25 cellular contexts compared by ENCODE assay signal in the genomic region with DNA sequence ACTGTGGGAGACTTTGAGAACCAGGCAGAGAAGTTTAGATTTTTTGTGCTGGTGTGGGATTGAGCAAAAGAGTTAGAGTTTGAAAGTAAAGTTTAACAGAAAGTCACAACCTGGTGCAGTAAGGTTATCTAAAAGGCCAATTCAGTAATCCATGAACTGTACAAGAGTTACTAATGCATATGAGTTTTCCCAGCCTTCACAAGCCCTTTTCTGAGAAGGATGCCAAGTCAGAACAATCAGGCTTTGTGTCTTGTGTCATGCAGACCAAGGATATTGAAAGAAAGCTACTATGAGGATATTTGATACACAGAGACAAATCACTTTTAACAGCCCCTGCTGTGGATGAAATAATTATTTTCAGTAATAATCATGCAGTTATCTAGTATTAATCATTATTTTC.
"Had no signal": no experiment of that assay in that cellular context is flagged by ENCODE, and none has a peak within 500 bp of the region (broad histone marks: within the 10 kb centered on the region; RNA-seq: fewer than 3 reads in every experiment).

No MANE protein-coding gene starts in this region.

- ATAC-seq: effector memory CD8-positive, alpha-beta T cell; gastroesophageal sphincter; heart right ventricle; left cardiac atrium; left lung; naive thymus-derived CD8-positive, alpha-beta T cell; right lobe of liver; stimulated activated naive CD8-positive, alpha-beta T cell treated with anti-CD3 and anti-CD28 coated beads, Interleukin-15, amount 100 ng/mL, for 72 hours; upper lobe of right lung had no signal

- H3K4me3 ChIP-seq: gastroesophageal sphincter, heart right ventricle, left lung, ovary, right lobe of liver, suprapubic skin, transverse colon, upper lobe of right lung, uterus had no signal

- H3K27ac ChIP-seq: gastroesophageal sphincter, heart right ventricle, left lung, ovary, right lobe of liver, suprapubic skin, transverse colon, upper lobe of right lung, uterus had no signal

- H3K27me3 ChIP-seq: gastroesophageal sphincter, heart right ventricle, left lung, ovary, right lobe of liver, suprapubic skin, transverse colon, upper lobe of right lung, uterus had no signal

- H3K36me3 ChIP-seq: gastroesophageal sphincter, heart right ventricle, left lung, ovary, right lobe of liver, suprapubic skin, transverse colon, upper lobe of right lung, uterus had no signal

- H3K4me1 ChIP-seq: gastroesophageal sphincter, heart right ventricle, left lung, right lobe of liver, suprapubic skin, transverse colon, upper lobe of right lung, uterus had no signal

- DNase-seq: cortex of kidney; effector memory CD8-positive, alpha-beta T cell; glutamatergic neuron; heart right ventricle; left cardiac atrium; left lung; mammary epithelial cell; naive thymus-derived CD8-positive, alpha-beta T cell; nephron progenitor cell; occipital lobe; ovary; retina; right lobe of liver; small intestine; stimulated activated CD4-positive, alpha-beta T cell treated with anti-CD3 and anti-CD28 coated beads, Interleukin-12 subunit alpha, Interleukin-12 subunit beta, amount 100 ng/mL, for 4 hours; stimulated activated CD4-positive, alpha-beta T cell treated with anti-CD3 and anti-CD28 coated beads, Interleukin-1b, Interleukin-23, amount 100 ng/mL, for 48 hours; stimulated activated CD4-positive, alpha-beta T cell treated with anti-CD3 and anti-CD28 coated beads, Interleukin-4, amount 100 ng/mL, for 1 hour; stimulated activated CD8-positive, alpha-beta memory T cell treated with anti-CD3 and anti-CD28 coated beads, Interleukin-4, amount 100 ng/mL, for 48 hours; stimulated activated naive CD4-positive, alpha-beta T cell; stimulated activated naive CD8-positive, alpha-beta T cell treated with anti-CD3 and anti-CD28 coated beads, Interleukin-15, amount 100 ng/mL, for 72 hours; transverse colon; upper lobe of right lung; uterus had no signal

- H3K9me3 ChIP-seq: ovary, right lobe of liver, suprapubic skin, transverse colon, upper lobe of right lung, uterus had no signal
